2 cellular contexts compared by ENCODE assay signal in the genomic region with DNA sequence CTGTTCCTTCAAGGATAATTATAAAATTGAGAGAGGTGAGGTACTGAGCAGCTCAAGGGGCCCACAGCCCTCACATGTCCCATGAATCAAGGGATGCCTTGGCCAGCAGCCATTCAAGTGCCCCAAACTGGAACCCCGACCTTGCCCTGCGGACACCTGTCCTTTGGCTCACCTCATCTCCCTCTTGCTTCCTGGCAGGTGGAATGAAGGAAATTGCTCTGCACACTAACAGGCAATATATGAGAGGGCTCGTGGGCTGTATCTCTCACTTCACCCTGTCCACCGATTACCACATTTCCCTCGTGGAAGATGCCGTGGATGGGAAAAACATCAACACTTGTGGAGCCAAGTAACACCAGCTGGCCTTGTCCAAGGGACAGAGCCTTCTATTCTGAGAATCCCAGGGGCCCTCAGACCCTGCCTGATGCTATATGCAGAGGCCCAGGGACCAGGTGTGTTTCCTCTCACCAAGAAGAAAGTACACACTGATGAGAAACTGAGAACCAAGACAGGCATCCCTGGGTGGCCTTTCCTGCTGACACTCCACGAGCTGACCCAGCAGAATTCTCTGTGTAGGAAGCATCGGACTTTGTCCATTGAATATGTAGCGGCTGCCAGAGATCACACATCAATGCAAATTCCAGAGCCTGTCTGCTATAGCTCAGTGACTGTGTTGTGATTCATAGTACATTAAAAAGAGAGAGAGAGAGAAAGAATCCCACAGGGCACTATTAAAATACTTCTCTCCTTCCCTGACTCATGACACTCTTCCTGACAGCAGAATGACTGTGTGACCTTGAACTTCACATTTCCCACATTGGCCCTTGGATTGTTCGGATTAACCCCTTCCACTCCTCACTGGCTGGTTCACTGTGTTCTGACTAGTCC.
TF ChIP-seq lines count a peak whose summit lies in the region.

No MANE protein-coding gene starts in this region.

TF ChIP-seq in SK-N-SH treated with all-trans-retinoic acid at 6 μM for 48 hours, 23 proteins besides CTCF, POLR2A, EP300 and RAD21 (continued from another document):
- TF ChIP-seq, protein P1, sequence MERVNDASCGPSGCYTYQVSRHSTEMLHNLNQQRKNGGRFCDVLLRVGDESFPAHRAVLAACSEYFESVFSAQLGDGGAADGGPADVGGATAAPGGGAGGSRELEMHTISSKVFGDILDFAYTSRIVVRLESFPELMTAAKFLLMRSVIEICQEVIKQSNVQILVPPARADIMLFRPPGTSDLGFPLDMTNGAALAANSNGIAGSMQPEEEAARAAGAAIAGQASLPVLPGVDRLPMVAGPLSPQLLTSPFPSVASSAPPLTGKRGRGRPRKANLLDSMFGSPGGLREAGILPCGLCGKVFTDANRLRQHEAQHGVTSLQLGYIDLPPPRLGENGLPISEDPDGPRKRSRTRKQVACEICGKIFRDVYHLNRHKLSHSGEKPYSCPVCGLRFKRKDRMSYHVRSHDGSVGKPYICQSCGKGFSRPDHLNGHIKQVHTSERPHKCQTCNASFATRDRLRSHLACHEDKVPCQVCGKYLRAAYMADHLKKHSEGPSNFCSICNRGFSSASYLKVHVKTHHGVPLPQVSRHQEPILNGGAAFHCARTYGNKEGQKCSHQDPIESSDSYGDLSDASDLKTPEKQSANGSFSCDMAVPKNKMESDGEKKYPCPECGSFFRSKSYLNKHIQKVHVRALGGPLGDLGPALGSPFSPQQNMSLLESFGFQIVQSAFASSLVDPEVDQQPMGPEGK (CRISPR knock-in tag; IDR thresholded peaks at IDR 0.05; ENCODE audit: borderline replicate concordance) = peak; percentile 94
- TF ChIP-seq TOX (CRISPR knock-in tag; IDR thresholded peaks at IDR 0.05; ENCODE audit: borderline replicate concordance) (peak; percentile 69), ESRRG (CRISPR knock-in tag; IDR thresholded peaks at IDR 0.05) (0 out of 2 replicates have a peak, but pooled peaks have one; percentile 41), TCF4 (CRISPR knock-in tag; IDR thresholded peaks at IDR 0.05; ENCODE audit: borderline replicate concordance) (0 out of 2 replicates have a peak, but pooled peaks have one; percentile 17), OSR1 (CRISPR knock-in tag; IDR thresholded peaks at IDR 0.05) (no peak), ZC3H10 (CRISPR knock-in tag; IDR thresholded peaks at IDR 0.05) (peak; percentile 73; the same call in 1 of the 2 replicates)
TF ChIP-seq in SK-N-SH treated with all-trans-retinoic acid at 6 μM for 48 hours: peak in this region for 8.

TF ChIP-seq in GM23338, 12 proteins besides CTCF, POLR2A, EP300 and RAD21 (continued from another document):
- TF ChIP-seq, protein P2, sequence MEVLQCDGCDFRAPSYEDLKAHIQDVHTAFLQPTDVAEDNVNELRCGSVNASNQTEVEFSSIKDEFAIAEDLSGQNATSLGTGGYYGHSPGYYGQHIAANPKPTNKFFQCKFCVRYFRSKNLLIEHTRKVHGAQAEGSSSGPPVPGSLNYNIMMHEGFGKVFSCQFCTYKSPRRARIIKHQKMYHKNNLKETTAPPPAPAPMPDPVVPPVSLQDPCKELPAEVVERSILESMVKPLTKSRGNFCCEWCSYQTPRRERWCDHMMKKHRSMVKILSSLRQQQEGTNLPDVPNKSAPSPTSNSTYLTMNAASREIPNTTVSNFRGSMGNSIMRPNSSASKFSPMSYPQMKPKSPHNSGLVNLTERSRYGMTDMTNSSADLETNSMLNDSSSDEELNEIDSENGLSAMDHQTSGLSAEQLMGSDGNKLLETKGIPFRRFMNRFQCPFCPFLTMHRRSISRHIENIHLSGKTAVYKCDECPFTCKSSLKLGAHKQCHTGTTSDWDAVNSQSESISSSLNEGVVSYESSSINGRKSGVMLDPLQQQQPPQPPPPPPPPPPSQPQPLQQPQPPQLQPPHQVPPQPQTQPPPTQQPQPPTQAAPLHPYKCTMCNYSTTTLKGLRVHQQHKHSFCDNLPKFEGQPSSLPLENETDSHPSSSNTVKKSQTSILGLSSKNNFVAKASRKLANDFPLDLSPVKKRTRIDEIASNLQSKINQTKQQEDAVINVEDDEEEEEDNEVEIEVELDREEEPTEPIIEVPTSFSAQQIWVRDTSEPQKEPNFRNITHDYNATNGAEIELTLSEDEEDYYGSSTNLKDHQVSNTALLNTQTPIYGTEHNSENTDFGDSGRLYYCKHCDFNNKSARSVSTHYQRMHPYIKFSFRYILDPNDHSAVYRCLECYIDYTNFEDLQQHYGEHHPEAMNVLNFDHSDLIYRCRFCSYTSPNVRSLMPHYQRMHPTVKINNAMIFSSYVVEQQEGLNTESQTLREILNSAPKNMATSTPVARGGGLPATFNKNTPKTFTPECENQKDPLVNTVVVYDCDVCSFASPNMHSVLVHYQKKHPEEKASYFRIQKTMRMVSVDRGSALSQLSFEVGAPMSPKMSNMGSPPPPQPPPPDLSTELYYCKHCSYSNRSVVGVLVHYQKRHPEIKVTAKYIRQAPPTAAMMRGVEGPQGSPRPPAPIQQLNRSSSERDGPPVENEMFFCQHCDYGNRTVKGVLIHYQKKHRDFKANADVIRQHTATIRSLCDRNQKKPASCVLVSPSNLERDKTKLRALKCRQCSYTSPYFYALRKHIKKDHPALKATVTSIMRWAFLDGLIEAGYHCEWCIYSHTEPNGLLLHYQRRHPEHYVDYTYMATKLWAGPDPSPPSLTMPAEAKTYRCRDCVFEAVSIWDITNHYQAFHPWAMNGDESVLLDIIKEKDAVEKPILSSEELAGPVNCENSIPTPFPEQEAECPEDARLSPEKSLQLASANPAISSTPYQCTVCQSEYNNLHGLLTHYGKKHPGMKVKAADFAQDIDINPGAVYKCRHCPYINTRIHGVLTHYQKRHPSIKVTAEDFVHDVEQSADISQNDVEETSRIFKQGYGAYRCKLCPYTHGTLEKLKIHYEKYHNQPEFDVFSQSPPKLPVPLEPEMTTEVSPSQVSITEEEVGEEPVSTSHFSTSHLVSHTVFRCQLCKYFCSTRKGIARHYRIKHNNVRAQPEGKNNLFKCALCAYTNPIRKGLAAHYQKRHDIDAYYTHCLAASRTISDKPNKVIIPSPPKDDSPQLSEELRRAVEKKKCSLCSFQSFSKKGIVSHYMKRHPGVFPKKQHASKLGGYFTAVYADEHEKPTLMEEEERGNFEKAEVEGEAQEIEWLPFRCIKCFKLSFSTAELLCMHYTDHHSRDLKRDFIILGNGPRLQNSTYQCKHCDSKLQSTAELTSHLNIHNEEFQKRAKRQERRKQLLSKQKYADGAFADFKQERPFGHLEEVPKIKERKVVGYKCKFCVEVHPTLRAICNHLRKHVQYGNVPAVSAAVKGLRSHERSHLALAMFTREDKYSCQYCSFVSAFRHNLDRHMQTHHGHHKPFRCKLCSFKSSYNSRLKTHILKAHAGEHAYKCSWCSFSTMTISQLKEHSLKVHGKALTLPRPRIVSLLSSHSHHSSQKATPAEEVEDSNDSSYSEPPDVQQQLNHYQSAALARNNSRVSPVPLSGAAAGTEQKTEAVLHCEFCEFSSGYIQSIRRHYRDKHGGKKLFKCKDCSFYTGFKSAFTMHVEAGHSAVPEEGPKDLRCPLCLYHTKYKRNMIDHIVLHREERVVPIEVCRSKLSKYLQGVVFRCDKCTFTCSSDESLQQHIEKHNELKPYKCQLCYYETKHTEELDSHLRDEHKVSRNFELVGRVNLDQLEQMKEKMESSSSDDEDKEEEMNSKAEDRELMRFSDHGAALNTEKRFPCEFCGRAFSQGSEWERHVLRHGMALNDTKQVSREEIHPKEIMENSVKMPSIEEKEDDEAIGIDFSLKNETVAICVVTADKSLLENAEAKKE (CRISPR knock-in tag; IDR thresholded peaks at IDR 0.05) = no peak
- TF ChIP-seq EZH2phosphoT487 (IDR thresholded peaks at IDR 0.05; ENCODE audit: unreplicated experiment) = no peak
- TF ChIP-seq EZH2 (IDR thresholded peaks at IDR 0.05; ENCODE audit: low read depth, unreplicated experiment) = no peak
- no peak for TF ChIP-seq JUNB (IDR thresholded peaks at IDR 0.05; ENCODE audit: unreplicated experiment)
- TF ChIP-seq, protein P3, sequence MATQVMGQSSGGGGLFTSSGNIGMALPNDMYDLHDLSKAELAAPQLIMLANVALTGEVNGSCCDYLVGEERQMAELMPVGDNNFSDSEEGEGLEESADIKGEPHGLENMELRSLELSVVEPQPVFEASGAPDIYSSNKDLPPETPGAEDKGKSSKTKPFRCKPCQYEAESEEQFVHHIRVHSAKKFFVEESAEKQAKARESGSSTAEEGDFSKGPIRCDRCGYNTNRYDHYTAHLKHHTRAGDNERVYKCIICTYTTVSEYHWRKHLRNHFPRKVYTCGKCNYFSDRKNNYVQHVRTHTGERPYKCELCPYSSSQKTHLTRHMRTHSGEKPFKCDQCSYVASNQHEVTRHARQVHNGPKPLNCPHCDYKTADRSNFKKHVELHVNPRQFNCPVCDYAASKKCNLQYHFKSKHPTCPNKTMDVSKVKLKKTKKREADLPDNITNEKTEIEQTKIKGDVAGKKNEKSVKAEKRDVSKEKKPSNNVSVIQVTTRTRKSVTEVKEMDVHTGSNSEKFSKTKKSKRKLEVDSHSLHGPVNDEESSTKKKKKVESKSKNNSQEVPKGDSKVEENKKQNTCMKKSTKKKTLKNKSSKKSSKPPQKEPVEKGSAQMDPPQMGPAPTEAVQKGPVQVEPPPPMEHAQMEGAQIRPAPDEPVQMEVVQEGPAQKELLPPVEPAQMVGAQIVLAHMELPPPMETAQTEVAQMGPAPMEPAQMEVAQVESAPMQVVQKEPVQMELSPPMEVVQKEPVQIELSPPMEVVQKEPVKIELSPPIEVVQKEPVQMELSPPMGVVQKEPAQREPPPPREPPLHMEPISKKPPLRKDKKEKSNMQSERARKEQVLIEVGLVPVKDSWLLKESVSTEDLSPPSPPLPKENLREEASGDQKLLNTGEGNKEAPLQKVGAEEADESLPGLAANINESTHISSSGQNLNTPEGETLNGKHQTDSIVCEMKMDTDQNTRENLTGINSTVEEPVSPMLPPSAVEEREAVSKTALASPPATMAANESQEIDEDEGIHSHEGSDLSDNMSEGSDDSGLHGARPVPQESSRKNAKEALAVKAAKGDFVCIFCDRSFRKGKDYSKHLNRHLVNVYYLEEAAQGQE (IDR thresholded peaks at IDR 0.05; ENCODE audit: unreplicated experiment) = no peak
- TF ChIP-seq, protein P4, sequence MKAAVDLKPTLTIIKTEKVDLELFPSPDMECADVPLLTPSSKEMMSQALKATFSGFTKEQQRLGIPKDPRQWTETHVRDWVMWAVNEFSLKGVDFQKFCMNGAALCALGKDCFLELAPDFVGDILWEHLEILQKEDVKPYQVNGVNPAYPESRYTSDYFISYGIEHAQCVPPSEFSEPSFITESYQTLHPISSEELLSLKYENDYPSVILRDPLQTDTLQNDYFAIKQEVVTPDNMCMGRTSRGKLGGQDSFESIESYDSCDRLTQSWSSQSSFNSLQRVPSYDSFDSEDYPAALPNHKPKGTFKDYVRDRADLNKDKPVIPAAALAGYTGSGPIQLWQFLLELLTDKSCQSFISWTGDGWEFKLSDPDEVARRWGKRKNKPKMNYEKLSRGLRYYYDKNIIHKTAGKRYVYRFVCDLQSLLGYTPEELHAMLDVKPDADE (IDR thresholded peaks at IDR 0.05) = no peak
- TF ChIP-seq ZNF331 (CRISPR knock-in tag; IDR thresholded peaks at IDR 0.05; ENCODE audit: low read depth) = no peak
- no peak for TF ChIP-seq NANOG (IDR thresholded peaks at IDR 0.05; ENCODE audit: borderline replicate concordance)
- TF ChIP-seq CREB1 (CRISPR knock-in tag; IDR thresholded peaks at IDR 0.05; ENCODE audit: low read depth) = no peak
- TF ChIP-seq STAT1 (IDR thresholded peaks at IDR 0.05; ENCODE audit: unreplicated experiment) = no peak
TF ChIP-seq in GM23338: peak in this region for 0.
